In the genomic region with DNA sequence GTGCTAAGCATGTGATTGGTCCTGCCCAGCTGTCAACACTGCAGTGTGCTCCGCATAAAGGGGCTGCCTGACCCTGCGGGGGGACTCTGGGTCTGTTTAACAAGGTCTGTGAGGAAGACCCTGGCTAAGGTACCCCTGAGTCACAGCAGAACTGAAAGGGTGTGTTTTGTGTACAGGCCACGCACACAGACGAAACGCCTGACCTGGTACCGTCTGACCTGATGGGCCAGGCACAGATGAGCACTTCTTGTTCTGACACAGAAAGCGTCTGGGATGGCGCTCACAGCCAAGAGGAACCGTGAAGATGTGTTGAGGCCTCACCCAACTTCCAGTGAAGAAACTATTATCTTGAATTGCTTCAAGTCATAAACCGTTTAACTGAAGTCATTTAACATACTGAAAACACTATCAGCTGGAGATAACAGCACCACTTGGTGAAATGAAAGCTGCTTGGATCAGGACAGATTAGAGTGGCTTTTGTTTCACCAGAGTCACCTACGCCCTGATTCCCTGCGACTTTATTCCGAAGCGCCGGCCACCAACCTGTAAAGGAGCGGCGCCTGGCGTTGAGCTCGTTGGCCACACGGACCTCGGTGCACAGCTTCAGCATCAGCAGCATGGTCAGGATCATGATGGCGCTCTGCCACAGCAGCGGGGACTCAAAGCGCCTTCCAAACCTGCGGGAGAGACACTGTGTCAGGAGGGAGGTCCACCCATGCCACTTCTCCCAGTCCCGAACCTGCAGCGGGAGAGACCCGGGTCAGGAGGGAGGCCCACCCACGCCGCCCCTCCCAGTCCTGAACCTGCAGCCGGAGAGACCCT, we compare ENCODE assay signal across 20 cellular contexts. TPM values are rescaled to one million over a fixed set of nuclear protein-coding genes. Genes with fewer than 3 reads are reported as not detected.
DNase-seq lines count a peak whose midpoint lies in the region; ATAC-seq, FAIRE-seq and TF ChIP-seq lines count a peak whose summit lies in the region.
"Had no signal": no experiment of that assay in that cellular context is flagged by ENCODE, and none has a peak within 500 bp of the region (broad histone marks: within the 10 kb centered on the region; RNA-seq: fewer than 3 reads in every experiment).

No MANE protein-coding gene starts in this region.

- FAIRE-seq in GM12891 (lab: Jason Lieb, UNC) (peak; percentile 20), small intestine (lab: Jason Lieb, UNC) (no peak)
- FAIRE-seq: keratinocyte had no signal

- H3K9me3 Mint-ChIP-seq in activated T-helper 1 cell treated with anti-CD3 and anti-CD28 coated beads, Interleukin-12 subunit alpha, Interleukin-12 subunit beta, Interleukin-2, Interleukin-4 antibody, amounts not matched to agents 30 ng/mL and 10 ng/mL and 1 ng/mL, durations not matched to agents 14 hours and 24 hours and 36 hours = no peaks in the 10 kb centered on the region
- H3K9me3 Mint-ChIP-seq: activated naive CD4-positive, alpha-beta T cell treated with anti-CD3 and anti-CD28 coated beads, Interleukin-2, amount 50 U/mL, for 72 hours had no signal

- peaks cover 16% of the 10 kb centered on the region for H3K4me1 Mint-ChIP-seq in activated T-helper 1 cell treated with anti-CD3 and anti-CD28 coated beads, Interleukin-12 subunit alpha, Interleukin-12 subunit beta, Interleukin-2, Interleukin-4 antibody, amounts not matched to agents 30 ng/mL and 10 ng/mL and 1 ng/mL, durations not matched to agents 14 hours and 24 hours and 36 hours (ENCODE audit: low read depth)

- H3K4me3 Mint-ChIP-seq in activated T-helper 1 cell treated with anti-CD3 and anti-CD28 coated beads, Interleukin-12 subunit alpha, Interleukin-12 subunit beta, Interleukin-2, Interleukin-4 antibody, amounts not matched to agents 30 ng/mL and 10 ng/mL and 1 ng/mL, durations not matched to agents 14 hours and 24 hours and 36 hours = no peak overlapping the region
- H3K4me3 Mint-ChIP-seq: activated CD8-positive, alpha-beta memory T cell treated with anti-CD3 and anti-CD28 coated beads, Interleukin-2, amount 10 ng/mL, durations not matched to agents 7 days and 5 days had no signal

- intact Hi-C loops in activated T-helper 1 cell treated with anti-CD3 and anti-CD28 coated beads, Interleukin-12 subunit alpha, Interleukin-12 subunit beta, Interleukin-2, Interleukin-4 antibody, amounts not matched to agents 30 ng/mL and 10 ng/mL and 1 ng/mL, durations not matched to agents 14 hours and 24 hours and 36 hours (cut with micrococcal nuclease) = loop anchor here (10.0 kb wide), 1 partner anchor 148 kb away; a partner anchor contains a TSS
- intact Hi-C loops in posterior vena cava (cut with DNase I) = no loop called here

- H3K36me3 Mint-ChIP-seq in activated T-helper 1 cell treated with anti-CD3 and anti-CD28 coated beads, Interleukin-12 subunit alpha, Interleukin-12 subunit beta, Interleukin-2, Interleukin-4 antibody, amounts not matched to agents 30 ng/mL and 10 ng/mL and 1 ng/mL, durations not matched to agents 14 hours and 24 hours and 36 hours (ENCODE audit: low read depth) = peaks cover 19% of the 10 kb centered on the region

- no peaks in the 10 kb centered on the region for H3K27me3 Mint-ChIP-seq in activated T-helper 1 cell treated with anti-CD3 and anti-CD28 coated beads, Interleukin-12 subunit alpha, Interleukin-12 subunit beta, Interleukin-2, Interleukin-4 antibody, amounts not matched to agents 30 ng/mL and 10 ng/mL and 1 ng/mL, durations not matched to agents 14 hours and 24 hours and 36 hours (ENCODE audit: insufficient read depth)
- H3K27me3 Mint-ChIP-seq: activated CD8-positive, alpha-beta memory T cell treated with anti-CD3 and anti-CD28 coated beads, Interleukin-2, amount 10 ng/mL, durations not matched to agents 7 days and 5 days; naive thymus-derived CD4-positive, alpha-beta T cell had no signal

- TF ChIP-seq POLR2A in GM12891 (IDR thresholded peaks at IDR 0.05; ENCODE audit: low read depth, low read length) = no peak

- H3K4me1 ChIP-seq in small intestine (ENCODE audit: control insufficient read depth in 2 of 2, insufficient read depth in 1 of 2, low read depth in 1 of 2, low read length in 1 of 2) = no peaks in the 10 kb centered on the region

- H3K27ac Mint-ChIP-seq in activated T-helper 1 cell treated with anti-CD3 and anti-CD28 coated beads, Interleukin-12 subunit alpha, Interleukin-12 subunit beta, Interleukin-2, Interleukin-4 antibody, amounts not matched to agents 30 ng/mL and 10 ng/mL and 1 ng/mL, durations not matched to agents 14 hours and 24 hours and 36 hours = peak overlapping the region; percentile 52
- H3K27ac Mint-ChIP-seq: activated CD8-positive, alpha-beta memory T cell treated with anti-CD3 and anti-CD28 coated beads, Interleukin-2, amount 10 ng/mL, durations not matched to agents 7 days and 5 days had no signal

- no peaks in the 10 kb centered on the region for H3K9me3 ChIP-seq in small intestine (ENCODE audit: control insufficient read depth, low read depth)

- no peak overlapping the region for H3K4me3 ChIP-seq in small intestine (ENCODE audit: low read depth in 1 of 2, low read length in 2 of 2)

- DNase-seq in GM12891 (ENCODE audit: insufficient read length, low spot score) (no peak), small intestine (peak; percentile 87), posterior vena cava (ENCODE audit: low spot score) (no peak), NCI-H187 treated with DMSO at 0.1 percent for 48 hours (lab: John Stamatoyannopoulos, UW) (no peak)
- DNase-seq in activated T-helper 1 cell treated with anti-CD3 and anti-CD28 coated beads, Interleukin-12 subunit alpha, Interleukin-12 subunit beta, Interleukin-2, Interleukin-4 antibody, amounts not matched to agents 30 ng/mL and 10 ng/mL and 1 ng/mL, durations not matched to agents 14 hours and 24 hours and 36 hours (ENCODE audit: low spot score) = no peak
- DNase-seq in activated CD4-positive, alpha-beta T cell treated with anti-CD3 and anti-CD28 coated beads for 1 hour = no peak
- DNase-seq: activated CD8-positive, alpha-beta memory T cell treated with anti-CD3 and anti-CD28 coated beads, Interleukin-2, amount 10 ng/mL, durations not matched to agents 7 days and 5 days; AML-193; DMS153; glutamatergic neuron; NCI-H2029; NCI-H510A treated with DMSO at 0.1 percent for 48 hours; PC-3; stimulated activated CD4-positive, alpha-beta T cell treated with anti-CD3 and anti-CD28 coated beads, Interleukin-2, amount 100 ng/mL, for 24 hours; trophoblast cell had no signal

- 24 to 72% (median 48%) methylated on average over 31 of the region's 31 CpGs for WGBS in small intestine, 3 donors

- no peaks in the 10 kb centered on the region for H3K27me3 ChIP-seq in layer of hippocampus (ENCODE audit: control insufficient read depth, insufficient read depth, low read length)
- no peaks in the 10 kb centered on the region for H3K27me3 ChIP-seq in small intestine (ENCODE audit: control insufficient read depth in 2 of 2, insufficient read depth in 2 of 2, low read length in 2 of 2)

- H3K27ac ChIP-seq in layer of hippocampus (ENCODE audit: low read depth, low read length) = peak overlapping the region; percentile 72
- H3K27ac ChIP-seq in small intestine (ENCODE audit: low read depth in 1 of 2, low read length in 1 of 2) = no peak overlapping the region

- ATAC-seq in HG02973 (IDR thresholded peaks at IDR 0.05; ENCODE audit: unreplicated experiment) = no peak
- ATAC-seq: PC-3 had no signal

- H3K36me3 ChIP-seq in small intestine (ENCODE audit: control insufficient read depth in 2 of 2, insufficient read depth in 2 of 2, low read length in 2 of 2) = peaks cover 0 to 5% of the 10 kb centered on the region in 2 donors

TF ChIP-seq in GM12891, 5 proteins besides CTCF, POLR2A, EP300 and RAD21:
- TF ChIP-seq SPI1 (IDR thresholded peaks at IDR 0.05; ENCODE audit: low read depth, low read length) = no peak

RNA-seq across cellular contexts. Expression of a gene that starts 8.5 kb away (rescaled TPM):
- polyA plus RNA-seq in GM12891 (2012; ENCODE audit: low read depth, missing spikeins) = 25.6 TPM
- total RNA-seq in activated T-helper 1 cell treated with anti-CD3 and anti-CD28 coated beads, Interleukin-12 subunit alpha, Interleukin-12 subunit beta, Interleukin-2, Interleukin-4 antibody, amounts not matched to agents 30 ng/mL and 10 ng/mL and 1 ng/mL, durations not matched to agents 14 hours and 24 hours and 36 hours = 49.2 and 54.6 TPM in 2 replicates
- 10 to 100 TPM; 15.0 to 30.3 (median 17.8) TPM for polyA plus RNA-seq in small intestine
- total RNA-seq in posterior vena cava = 10 to 100 TPM; 32.0 to 36.8 TPM

RNA-seq across cellular contexts. Expression of a gene that starts 21.4 kb away (rescaled TPM):
- polyA plus RNA-seq in GM12891 (2012; ENCODE audit: low read depth, missing spikeins) = 6.3 TPM
- total RNA-seq in activated T-helper 1 cell treated with anti-CD3 and anti-CD28 coated beads, Interleukin-12 subunit alpha, Interleukin-12 subunit beta, Interleukin-2, Interleukin-4 antibody, amounts not matched to agents 30 ng/mL and 10 ng/mL and 1 ng/mL, durations not matched to agents 14 hours and 24 hours and 36 hours = 9.0 and 10.0 TPM in 2 replicates
- polyA plus RNA-seq in small intestine = 10 to 100 TPM; 11.9 to 57.7 (median 19.5) TPM
- 1 to 10 TPM; 3.9 to 5.9 TPM for total RNA-seq in posterior vena cava

RNA-seq across cellular contexts. Expression of a gene that starts 45.4 kb away (rescaled TPM):
- polyA plus RNA-seq in GM12891 (2012; ENCODE audit: low read depth, missing spikeins) = 118 TPM
- 190 and 198 TPM in 2 replicates for total RNA-seq in activated T-helper 1 cell treated with anti-CD3 and anti-CD28 coated beads, Interleukin-12 subunit alpha, Interleukin-12 subunit beta, Interleukin-2, Interleukin-4 antibody, amounts not matched to agents 30 ng/mL and 10 ng/mL and 1 ng/mL, durations not matched to agents 14 hours and 24 hours and 36 hours
- 10 to 100 TPM; 73.8 to 74.5 (median 74.3) TPM for polyA plus RNA-seq in small intestine
- total RNA-seq in posterior vena cava = 10 to 100 TPM; 65.8 to 79.0 TPM
